28 cellular contexts compared by ENCODE assay signal in the genomic region with DNA sequence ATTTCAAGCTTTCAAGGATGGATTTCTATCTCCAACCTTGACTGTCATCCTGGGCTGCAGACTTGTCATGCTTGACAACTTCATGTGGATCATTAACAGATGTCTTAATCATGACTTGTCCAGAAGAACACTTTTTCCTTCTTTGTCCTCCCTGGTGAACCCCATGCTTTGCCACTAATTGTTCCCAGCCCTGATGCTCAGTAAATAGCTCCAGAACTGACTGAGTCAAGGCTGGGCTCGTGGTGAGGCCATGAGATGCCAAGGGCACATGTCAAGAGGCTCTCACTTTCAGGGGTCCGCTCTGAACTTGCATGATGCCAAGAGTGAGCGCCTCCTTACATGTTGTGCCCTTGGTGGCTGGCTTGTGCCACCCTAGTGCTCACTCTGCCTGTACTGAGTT. TPM values are rescaled to one million over a fixed set of nuclear protein-coding genes. Genes with fewer than 3 reads are reported as not detected.
"Had no signal": no experiment of that assay in that cellular context is flagged by ENCODE, and none has a peak within 500 bp of the region (broad histone marks: within the 10 kb centered on the region; RNA-seq: fewer than 3 reads in every experiment).

No MANE protein-coding gene starts in this region.

- H3K4me1 ChIP-seq: left lung, right lobe of liver, testis, transverse colon had no signal

- H3K27ac Mint-ChIP-seq: activated naive CD4-positive, alpha-beta T cell treated with anti-CD3 and anti-CD28 coated beads, Interleukin-2, amount 50 U/mL, for 72 hours; activated T-cell treated with anti-CD3 and anti-CD28 coated beads, Interleukin-2, amount 50 U/mL, for 72 hours; dendritic cell treated with granulocyte-macrophage colony-stimulating factor and Interleukin-4, amounts not matched to agents 40 ng/mL and 50 ng/mL, for 4 days; endodermal cell; natural killer cell; neural progenitor cell; T-helper 1 cell treated with Interleukin-12 subunit alpha and Interleukin-12 subunit beta and Interleukin-4 antibody, amounts not matched to agents 30 μg/mL and 1 μg/mL, for 36 hours had no signal

- H3K27me3 ChIP-seq: esophagus squamous epithelium, left lung, right lobe of liver, testis, transverse colon had no signal

- H3K36me3 ChIP-seq: esophagus squamous epithelium, left lung, neural progenitor cell, right lobe of liver, transverse colon had no signal

- H3K4me3 ChIP-seq: esophagus squamous epithelium, left lung, lung, neural progenitor cell, right lobe of liver, testis, transverse colon had no signal

- H3K4me3 Mint-ChIP-seq: activated T-cell treated with anti-CD3 and anti-CD28 coated beads, Interleukin-2, amount 50 U/mL, for 72 hours; central memory CD8-positive, alpha-beta T cell; dendritic cell treated with granulocyte-macrophage colony-stimulating factor and Interleukin-4, amounts not matched to agents 40 ng/mL and 50 ng/mL, for 4 days; endodermal cell; natural killer cell; neural progenitor cell; T-helper 1 cell treated with Interleukin-12 subunit alpha and Interleukin-12 subunit beta and Interleukin-4 antibody, amounts not matched to agents 30 μg/mL and 1 μg/mL, for 36 hours had no signal

- H3K36me3 Mint-ChIP-seq: activated naive CD4-positive, alpha-beta T cell treated with anti-CD3 and anti-CD28 coated beads, Interleukin-2, amount 50 U/mL, for 72 hours; natural killer cell had no signal

- ATAC-seq: activated naive CD4-positive, alpha-beta T cell treated with anti-CD3 and anti-CD28 coated beads, Interleukin-2, amount 50 U/mL, for 72 hours; activated T-cell treated with anti-CD3 and anti-CD28 coated beads, Interleukin-2, amount 50 U/mL, for 72 hours; left lung; natural killer cell had no signal

- H2AFZ ChIP-seq: neural progenitor cell had no signal

- DNase-seq: activated CD4-positive, alpha-beta T cell treated with anti-CD3 and anti-CD28 coated beads for 4 hours; activated CD4-positive, alpha-beta T cell treated with anti-CD3 and anti-CD28 coated beads, Interleukin-2, amount 50 U/mL, for 4 hours; activated naive CD4-positive, alpha-beta T cell; activated T-cell treated with anti-CD3 and anti-CD28 coated beads for 4 hours; activated T-cell treated with anti-CD3 and anti-CD28 coated beads, Interleukin-2, amount 50 U/mL, for 72 hours; endodermal cell; esophagus squamous epithelium; hippocampal formation; kidney; left lung; mesendoderm; natural killer cell; occipital lobe; posterior cingulate gyrus; right lobe of liver; stimulated activated CD4-positive, alpha-beta T cell treated with anti-CD3 and anti-CD28 coated beads, Interleukin-2, amount 100 ng/mL, for 48 hours; stimulated activated naive CD4-positive, alpha-beta T cell treated with Interleukin-2 at 50 U/mL for 16 hours; T-helper 9 cell; testis; transverse colon had no signal

- H3K4me1 Mint-ChIP-seq: central memory CD8-positive, alpha-beta T cell; natural killer cell had no signal

- H3K27ac ChIP-seq: esophagus squamous epithelium, left lung, neural progenitor cell, right lobe of liver, testis, transverse colon, VCaP had no signal

- H3K9me3 Mint-ChIP-seq: activated T-cell treated with anti-CD3 and anti-CD28 coated beads, Interleukin-2, amount 50 U/mL, for 72 hours; dendritic cell treated with granulocyte-macrophage colony-stimulating factor and Interleukin-4, amounts not matched to agents 40 ng/mL and 50 ng/mL, for 4 days; T-helper 1 cell treated with Interleukin-12 subunit alpha and Interleukin-12 subunit beta and Interleukin-4 antibody, amounts not matched to agents 30 μg/mL and 1 μg/mL, for 36 hours had no signal

- H3K4me2 ChIP-seq: neural progenitor cell had no signal

- H3K9me3 ChIP-seq: esophagus squamous epithelium, left lung, right lobe of liver, testis, transverse colon had no signal

- H3K9ac ChIP-seq: neural progenitor cell had no signal

RNA-seq across cellular contexts. Expression of a gene that starts 48.9 kb away (rescaled TPM):
- total RNA-seq: activated naive CD4-positive, alpha-beta T cell treated with anti-CD3 and anti-CD28 coated beads, Interleukin-2, amount 50 U/mL, for 72 hours; activated T-cell treated with anti-CD3 and anti-CD28 coated beads, Interleukin-2, amount 50 U/mL, for 72 hours; bronchial epithelial cell; endodermal cell; right lobe of liver had no signal
